12 cellular contexts compared by ENCODE assay signal in genomic region chr15:64180235-64180824, GRCh38. TPM values are rescaled to one million over a fixed set of nuclear protein-coding genes. Genes with fewer than 3 reads are reported as not detected.
DNase-seq lines count a peak whose midpoint lies in the region; ATAC-seq and TF ChIP-seq lines count a peak whose summit lies in the region.
"Had no signal": no experiment of that assay in that cellular context is flagged by ENCODE, and none has a peak within 500 bp of the region (broad histone marks: within the 10 kb centered on the region; RNA-seq: fewer than 3 reads in every experiment).

No MANE protein-coding gene starts in this region.

- no peak overlapping the region for H3K27ac ChIP-seq in BLaER1
- no peak overlapping the region for H3K27ac ChIP-seq in transverse colon
- H3K27ac ChIP-seq: upper lobe of right lung had no signal

- intact Hi-C loops in transverse colon (cut with DNase I; ENCODE audit: low total_unique reads): no loop called here

- H3K4me3 ChIP-seq in BLaER1 (no peak overlapping the region), transverse colon (no peak overlapping the region)
- H3K4me3 ChIP-seq: upper lobe of right lung had no signal

- no peak overlapping the region for H3K9ac ChIP-seq in BLaER1

- peaks cover 45% of the 10 kb centered on the region for H3K36me3 ChIP-seq in BLaER1
- peaks cover 0 to 7% (median under 1%) of the 10 kb centered on the region in 4 donors for H3K36me3 ChIP-seq in transverse colon

- H3K9me3 ChIP-seq in BLaER1: no peaks in the 10 kb centered on the region
- no peaks in the 10 kb centered on the region for H3K9me3 ChIP-seq in transverse colon
- H3K9me3 ChIP-seq: upper lobe of right lung had no signal

- 71% methylated on average over 6 to 8 of the region's 8 CpGs for WGBS in transverse colon (ENCODE audit: low coverage in 1 of 2), 2 donors

- peak overlapping the region; percentile 65 for H3K4me2 ChIP-seq in BLaER1

- no peak for TF ChIP-seq CTCF in transverse colon (IDR thresholded peaks at IDR 0.05)

- H3K4me1 ChIP-seq in BLaER1: peaks cover 27% of the 10 kb centered on the region
- H3K4me1 ChIP-seq in transverse colon: no peaks in the 10 kb centered on the region
- H3K4me1 ChIP-seq: upper lobe of right lung had no signal

- no peaks in the 10 kb centered on the region for H4K20me1 ChIP-seq in BLaER1

- TF ChIP-seq EP300 in transverse colon (IDR thresholded peaks at IDR 0.05; ENCODE audit: low read depth): no peak

- in situ Hi-C loops in transverse colon (cut with MboI; ENCODE audit: low pct_ligation_motif_present in 1 of 4, low pct_unique_long_range_greater_than_20kb in 1 of 4, low sequenced_read_pairs in 3 of 4): no loop called here

- TF ChIP-seq POLR2A in transverse colon (IDR thresholded peaks at IDR 0.05): no peak

- DNase-seq in NCI-H1092 treated with DMSO at 0.1 percent for 48 hours (lab: John Stamatoyannopoulos, UW) (peak; percentile 25), germinal center (ENCODE audit: low spot score) (peak; percentile 73), transverse colon (no peak), H4 (ENCODE audit: low spot score) (no peak)
- DNase-seq: activated T-cell treated with anti-CD3 and anti-CD28 coated beads, Interleukin-2, amount 50 U/mL, for 1 hour; central memory CD4-positive, alpha-beta T cell; upper lobe of right lung had no signal

- H3K27me3 ChIP-seq in BLaER1 (no peaks in the 10 kb centered on the region), transverse colon (no peaks in the 10 kb centered on the region)
- H3K27me3 ChIP-seq: upper lobe of right lung had no signal

- ATAC-seq in GM19463 (IDR thresholded peaks at IDR 0.05; ENCODE audit: unreplicated experiment) (peak; percentile 83), HG03469 (IDR thresholded peaks at IDR 0.05; ENCODE audit: unreplicated experiment) (no peak), GM21390 (IDR thresholded peaks at IDR 0.05; ENCODE audit: unreplicated experiment) (no peak)
- ATAC-seq: Panc1, upper lobe of right lung had no signal

RNA-seq across cellular contexts. Expression of gene PPIB, which starts 17.5 kb away (rescaled TPM):
- 100 to 1,000 TPM in 3 of 4 donors, 10 to 100 TPM in 1; 39.6 to 226 (median 154) TPM for total RNA-seq in transverse colon
- 966 and 1,104 TPM in 2 replicates for total RNA-seq in H4 (2014; rRNA removed; shearing (Covaris generic))

RNA-seq across cellular contexts. Expression of gene SNX22, which starts 28.8 kb away (rescaled TPM):
- total RNA-seq in transverse colon: 1 to 10 TPM in 2 of 4 donors, not detected in 2; 2.2 to 3.7 TPM
- 0.04 TPM in 1 of 2 replicates, not detected in the other for total RNA-seq in H4 (2014; rRNA removed; shearing (Covaris generic))

Comparison
In these comparisons a context has a peak if more than half of its experiments do, and no peak if none do; other contexts are left out.
1. DNase-seq: peak in NCI-H1092 treated with DMSO at 0.1 percent for 48 hours (single experiment) and germinal center (single experiment); none in transverse colon (single experiment) and H4 (single experiment).